1 cellular context compared by ENCODE assay signal in the genomic region with DNA sequence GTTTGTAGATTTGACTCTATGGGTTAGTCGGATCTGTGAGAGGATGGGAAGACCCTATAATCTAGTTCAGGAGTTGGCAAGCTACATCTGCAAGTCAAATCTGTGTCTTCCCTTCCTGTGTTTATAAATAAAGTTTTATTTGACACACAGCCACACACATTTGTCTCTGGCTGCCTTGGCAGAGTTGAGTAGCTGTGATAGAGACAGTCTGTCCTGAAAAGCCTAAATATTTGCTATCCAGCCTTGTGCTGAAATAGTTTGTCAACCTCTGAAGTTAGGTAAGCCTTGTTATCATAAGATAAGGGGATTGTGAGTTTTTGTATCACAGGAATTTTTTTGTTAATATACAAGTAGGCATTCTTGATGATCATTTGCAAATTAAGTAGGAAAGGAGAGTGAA.
TF ChIP-seq lines count a peak whose summit lies in the region.

No MANE protein-coding gene starts in this region.

TF ChIP-seq in HepG2, 621 proteins besides CTCF, POLR2A, EP300 and RAD21 (continued from another document):
- TF ChIP-seq, protein P1, sequence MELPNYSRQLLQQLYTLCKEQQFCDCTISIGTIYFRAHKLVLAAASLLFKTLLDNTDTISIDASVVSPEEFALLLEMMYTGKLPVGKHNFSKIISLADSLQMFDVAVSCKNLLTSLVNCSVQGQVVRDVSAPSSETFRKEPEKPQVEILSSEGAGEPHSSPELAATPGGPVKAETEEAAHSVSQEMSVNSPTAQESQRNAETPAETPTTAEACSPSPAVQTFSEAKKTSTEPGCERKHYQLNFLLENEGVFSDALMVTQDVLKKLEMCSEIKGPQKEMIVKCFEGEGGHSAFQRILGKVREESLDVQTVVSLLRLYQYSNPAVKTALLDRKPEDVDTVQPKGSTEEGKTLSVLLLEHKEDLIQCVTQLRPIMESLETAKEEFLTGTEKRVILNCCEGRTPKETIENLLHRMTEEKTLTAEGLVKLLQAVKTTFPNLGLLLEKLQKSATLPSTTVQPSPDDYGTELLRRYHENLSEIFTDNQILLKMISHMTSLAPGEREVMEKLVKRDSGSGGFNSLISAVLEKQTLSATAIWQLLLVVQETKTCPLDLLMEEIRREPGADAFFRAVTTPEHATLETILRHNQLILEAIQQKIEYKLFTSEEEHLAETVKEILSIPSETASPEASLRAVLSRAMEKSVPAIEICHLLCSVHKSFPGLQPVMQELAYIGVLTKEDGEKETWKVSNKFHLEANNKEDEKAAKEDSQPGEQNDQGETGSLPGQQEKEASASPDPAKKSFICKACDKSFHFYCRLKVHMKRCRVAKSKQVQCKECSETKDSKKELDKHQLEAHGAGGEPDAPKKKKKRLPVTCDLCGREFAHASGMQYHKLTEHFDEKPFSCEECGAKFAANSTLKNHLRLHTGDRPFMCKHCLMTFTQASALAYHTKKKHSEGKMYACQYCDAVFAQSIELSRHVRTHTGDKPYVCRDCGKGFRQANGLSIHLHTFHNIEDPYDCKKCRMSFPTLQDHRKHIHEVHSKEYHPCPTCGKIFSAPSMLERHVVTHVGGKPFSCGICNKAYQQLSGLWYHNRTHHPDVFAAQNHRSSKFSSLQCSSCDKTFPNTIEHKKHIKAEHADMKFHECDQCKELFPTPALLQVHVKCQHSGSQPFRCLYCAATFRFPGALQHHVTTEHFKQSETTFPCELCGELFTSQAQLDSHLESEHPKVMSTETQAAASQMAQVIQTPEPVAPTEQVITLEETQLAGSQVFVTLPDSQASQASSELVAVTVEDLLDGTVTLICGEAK (IDR thresholded peaks at IDR 0.05): peak; percentile 79
- TF ChIP-seq, protein P1 (CRISPR knock-in tag; IDR thresholded peaks at IDR 0.05): peak; percentile 99
- TF ChIP-seq ZNF619 (CRISPR knock-in tag; IDR thresholded peaks at IDR 0.05) (no peak), FOXJ3 (CRISPR knock-in tag; IDR thresholded peaks at IDR 0.05; ENCODE audit: borderline replicate concordance) (0 out of 2 replicates have a peak, but pooled peaks have one; percentile 8), CREM (IDR thresholded peaks at IDR 0.05) (no peak), CREM (CRISPR knock-in tag; IDR thresholded peaks at IDR 0.05) (no peak)
- TF ChIP-seq, protein P2, sequence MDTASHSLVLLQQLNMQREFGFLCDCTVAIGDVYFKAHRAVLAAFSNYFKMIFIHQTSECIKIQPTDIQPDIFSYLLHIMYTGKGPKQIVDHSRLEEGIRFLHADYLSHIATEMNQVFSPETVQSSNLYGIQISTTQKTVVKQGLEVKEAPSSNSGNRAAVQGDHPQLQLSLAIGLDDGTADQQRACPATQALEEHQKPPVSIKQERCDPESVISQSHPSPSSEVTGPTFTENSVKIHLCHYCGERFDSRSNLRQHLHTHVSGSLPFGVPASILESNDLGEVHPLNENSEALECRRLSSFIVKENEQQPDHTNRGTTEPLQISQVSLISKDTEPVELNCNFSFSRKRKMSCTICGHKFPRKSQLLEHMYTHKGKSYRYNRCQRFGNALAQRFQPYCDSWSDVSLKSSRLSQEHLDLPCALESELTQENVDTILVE (CRISPR knock-in tag; IDR thresholded peaks at IDR 0.05): no peak
- TF ChIP-seq, protein P3, sequence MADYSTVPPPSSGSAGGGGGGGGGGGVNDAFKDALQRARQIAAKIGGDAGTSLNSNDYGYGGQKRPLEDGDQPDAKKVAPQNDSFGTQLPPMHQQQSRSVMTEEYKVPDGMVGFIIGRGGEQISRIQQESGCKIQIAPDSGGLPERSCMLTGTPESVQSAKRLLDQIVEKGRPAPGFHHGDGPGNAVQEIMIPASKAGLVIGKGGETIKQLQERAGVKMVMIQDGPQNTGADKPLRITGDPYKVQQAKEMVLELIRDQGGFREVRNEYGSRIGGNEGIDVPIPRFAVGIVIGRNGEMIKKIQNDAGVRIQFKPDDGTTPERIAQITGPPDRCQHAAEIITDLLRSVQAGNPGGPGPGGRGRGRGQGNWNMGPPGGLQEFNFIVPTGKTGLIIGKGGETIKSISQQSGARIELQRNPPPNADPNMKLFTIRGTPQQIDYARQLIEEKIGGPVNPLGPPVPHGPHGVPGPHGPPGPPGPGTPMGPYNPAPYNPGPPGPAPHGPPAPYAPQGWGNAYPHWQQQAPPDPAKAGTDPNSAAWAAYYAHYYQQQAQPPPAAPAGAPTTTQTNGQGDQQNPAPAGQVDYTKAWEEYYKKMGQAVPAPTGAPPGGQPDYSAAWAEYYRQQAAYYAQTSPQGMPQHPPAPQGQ (CRISPR knock-in tag; IDR thresholded peaks at IDR 0.05; ENCODE audit: borderline replicate concordance): no peak
